ENCODE assay signal across 1 cellular context in genomic region chr7:139654270-139655181, GRCh38.
TF ChIP-seq lines count a peak whose summit lies in the region.

No MANE protein-coding gene starts in this region.

TF ChIP-seq in SK-N-SH, 30 proteins besides CTCF, POLR2A, EP300 and RAD21 (continued from another document):
- TF ChIP-seq MXI1 (IDR thresholded peaks at IDR 0.05; ENCODE audit: low read depth, low read length): no peak
- no peak for TF ChIP-seq RFX5 (IDR thresholded peaks at IDR 0.05; ENCODE audit: low read length)
